1 cellular context compared by ENCODE assay signal in the genomic region with DNA sequence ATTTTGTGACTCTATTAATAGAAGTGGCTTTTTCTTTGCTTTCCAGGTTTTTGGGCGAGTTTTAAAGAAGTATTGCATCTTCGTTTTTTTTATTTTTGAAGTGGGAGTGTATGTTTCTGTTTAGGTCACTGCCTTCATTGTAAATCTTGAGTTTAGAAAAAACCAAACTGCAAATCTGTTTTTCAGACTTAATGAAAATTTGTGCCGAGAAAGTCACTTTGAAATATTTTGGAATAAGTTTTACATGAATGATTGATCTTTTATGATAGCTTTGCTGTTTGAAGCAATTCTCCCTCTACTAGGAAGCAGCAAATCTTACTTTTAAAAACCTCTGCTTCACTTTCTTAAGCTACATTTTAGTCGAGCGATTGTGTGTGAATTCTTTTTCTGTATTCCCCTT.
TF ChIP-seq lines count a peak whose summit lies in the region.

No MANE protein-coding gene starts in this region.

TF ChIP-seq in GM12878, 131 proteins besides CTCF, POLR2A, EP300 and RAD21 (continued from another document):
- TF ChIP-seq, protein P1, sequence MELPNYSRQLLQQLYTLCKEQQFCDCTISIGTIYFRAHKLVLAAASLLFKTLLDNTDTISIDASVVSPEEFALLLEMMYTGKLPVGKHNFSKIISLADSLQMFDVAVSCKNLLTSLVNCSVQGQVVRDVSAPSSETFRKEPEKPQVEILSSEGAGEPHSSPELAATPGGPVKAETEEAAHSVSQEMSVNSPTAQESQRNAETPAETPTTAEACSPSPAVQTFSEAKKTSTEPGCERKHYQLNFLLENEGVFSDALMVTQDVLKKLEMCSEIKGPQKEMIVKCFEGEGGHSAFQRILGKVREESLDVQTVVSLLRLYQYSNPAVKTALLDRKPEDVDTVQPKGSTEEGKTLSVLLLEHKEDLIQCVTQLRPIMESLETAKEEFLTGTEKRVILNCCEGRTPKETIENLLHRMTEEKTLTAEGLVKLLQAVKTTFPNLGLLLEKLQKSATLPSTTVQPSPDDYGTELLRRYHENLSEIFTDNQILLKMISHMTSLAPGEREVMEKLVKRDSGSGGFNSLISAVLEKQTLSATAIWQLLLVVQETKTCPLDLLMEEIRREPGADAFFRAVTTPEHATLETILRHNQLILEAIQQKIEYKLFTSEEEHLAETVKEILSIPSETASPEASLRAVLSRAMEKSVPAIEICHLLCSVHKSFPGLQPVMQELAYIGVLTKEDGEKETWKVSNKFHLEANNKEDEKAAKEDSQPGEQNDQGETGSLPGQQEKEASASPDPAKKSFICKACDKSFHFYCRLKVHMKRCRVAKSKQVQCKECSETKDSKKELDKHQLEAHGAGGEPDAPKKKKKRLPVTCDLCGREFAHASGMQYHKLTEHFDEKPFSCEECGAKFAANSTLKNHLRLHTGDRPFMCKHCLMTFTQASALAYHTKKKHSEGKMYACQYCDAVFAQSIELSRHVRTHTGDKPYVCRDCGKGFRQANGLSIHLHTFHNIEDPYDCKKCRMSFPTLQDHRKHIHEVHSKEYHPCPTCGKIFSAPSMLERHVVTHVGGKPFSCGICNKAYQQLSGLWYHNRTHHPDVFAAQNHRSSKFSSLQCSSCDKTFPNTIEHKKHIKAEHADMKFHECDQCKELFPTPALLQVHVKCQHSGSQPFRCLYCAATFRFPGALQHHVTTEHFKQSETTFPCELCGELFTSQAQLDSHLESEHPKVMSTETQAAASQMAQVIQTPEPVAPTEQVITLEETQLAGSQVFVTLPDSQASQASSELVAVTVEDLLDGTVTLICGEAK (IDR thresholded peaks at IDR 0.05; ENCODE audit: borderline replicate concordance) = no peak
- TF ChIP-seq BMI1 (IDR thresholded peaks at IDR 0.05; ENCODE audit: borderline replicate concordance) = no peak
- TF ChIP-seq CHD2 (IDR thresholded peaks at IDR 0.05; ENCODE audit: borderline replicate concordance, low read depth, low read length) = no peak
- TF ChIP-seq ASH2L (IDR thresholded peaks at IDR 0.05; ENCODE audit: borderline replicate concordance, low read depth) = no peak
- TF ChIP-seq ATF7 (IDR thresholded peaks at IDR 0.05; ENCODE audit: low read depth) = no peak
- no peak for TF ChIP-seq DPF2 (IDR thresholded peaks at IDR 0.05)
- no peak for TF ChIP-seq IKZF2 (IDR thresholded peaks at IDR 0.05)
- no peak for TF ChIP-seq TAF1 (IDR thresholded peaks at IDR 0.05; ENCODE audit: borderline replicate concordance, low read depth, low read length)
- no peak for TF ChIP-seq RUNX3 (IDR thresholded peaks at IDR 0.05; ENCODE audit: low read length)
- no peak for TF ChIP-seq MEF2A (IDR thresholded peaks at IDR 0.05; ENCODE audit: insufficient read depth, low read depth, low read length)
- TF ChIP-seq, protein P2, sequence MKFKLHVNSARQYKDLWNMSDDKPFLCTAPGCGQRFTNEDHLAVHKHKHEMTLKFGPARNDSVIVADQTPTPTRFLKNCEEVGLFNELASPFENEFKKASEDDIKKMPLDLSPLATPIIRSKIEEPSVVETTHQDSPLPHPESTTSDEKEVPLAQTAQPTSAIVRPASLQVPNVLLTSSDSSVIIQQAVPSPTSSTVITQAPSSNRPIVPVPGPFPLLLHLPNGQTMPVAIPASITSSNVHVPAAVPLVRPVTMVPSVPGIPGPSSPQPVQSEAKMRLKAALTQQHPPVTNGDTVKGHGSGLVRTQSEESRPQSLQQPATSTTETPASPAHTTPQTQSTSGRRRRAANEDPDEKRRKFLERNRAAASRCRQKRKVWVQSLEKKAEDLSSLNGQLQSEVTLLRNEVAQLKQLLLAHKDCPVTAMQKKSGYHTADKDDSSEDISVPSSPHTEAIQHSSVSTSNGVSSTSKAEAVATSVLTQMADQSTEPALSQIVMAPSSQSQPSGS (IDR thresholded peaks at IDR 0.05; ENCODE audit: low read length) = no peak
- TF ChIP-seq ZNF622 (IDR thresholded peaks at IDR 0.05) = no peak
- no peak for TF ChIP-seq HCFC1 (IDR thresholded peaks at IDR 0.05; ENCODE audit: low read length)
- no peak for TF ChIP-seq BHLHE40 (IDR thresholded peaks at IDR 0.05; ENCODE audit: borderline replicate concordance in 1 of 2, low read depth in 2 of 2, low read length in 1 of 2)
- no peak for TF ChIP-seq YBX1 (IDR thresholded peaks at IDR 0.05)
TF ChIP-seq in GM12878: peak in this region for 0.
